Comparison of ENCODE assay signal across 13 cellular contexts in the genomic region with DNA sequence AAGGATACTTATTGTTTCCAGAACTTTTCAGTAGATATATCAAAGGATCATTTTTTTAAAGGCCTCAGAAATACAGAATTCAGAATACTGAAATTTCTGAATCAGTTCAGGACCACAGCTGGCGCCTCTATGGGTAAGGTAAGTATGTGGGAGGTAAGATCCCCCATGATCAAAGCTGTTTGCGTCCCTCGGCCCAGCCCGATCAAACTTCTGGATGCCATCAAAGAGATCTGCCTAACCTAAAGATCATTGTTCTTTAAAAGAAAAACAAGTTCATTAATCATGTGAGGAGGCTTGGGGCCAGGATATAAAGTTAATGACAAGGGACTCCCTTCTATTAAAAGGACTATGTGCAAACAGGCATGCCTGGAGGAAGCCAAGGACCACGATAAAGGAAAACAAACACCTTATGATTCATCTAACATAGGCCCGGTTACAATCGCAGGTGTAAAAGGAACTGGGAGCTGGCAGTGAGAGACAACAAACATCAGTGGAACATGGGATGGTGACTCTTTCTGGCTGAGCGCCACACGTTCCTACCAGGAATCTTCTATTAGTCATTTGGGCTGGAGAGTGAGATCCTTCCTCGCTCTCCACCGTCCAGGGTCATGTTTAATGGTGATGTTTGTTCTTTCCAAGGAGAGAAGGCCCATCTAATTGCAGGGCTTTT. TPM values are rescaled to one million over a fixed set of nuclear protein-coding genes. Genes with fewer than 3 reads are reported as not detected.
DNase-seq lines count a peak whose midpoint lies in the region; ATAC-seq and TF ChIP-seq lines count a peak whose summit lies in the region.
"Had no signal": no experiment of that assay in that cellular context is flagged by ENCODE, and none has a peak within 500 bp of the region (broad histone marks: within the 10 kb centered on the region; RNA-seq: fewer than 3 reads in every experiment).

No MANE protein-coding gene starts in this region.

- peak; percentile 85 for DNase-seq in RWPE1 (ENCODE audit: low spot score)
- peak; percentile 67 to 81 for DNase-seq in foreskin keratinocyte
- DNase-seq in stomach: peak; percentile 89
- DNase-seq in MM.1S: no peak
- DNase-seq in superior temporal gyrus (ENCODE audit: extremely low spot score): no peak
- no peak for DNase-seq in activated naive CD4-positive, alpha-beta T cell treated with anti-CD3 and anti-CD28 coated beads, Interleukin-2, amount 10 ng/mL, durations not matched to agents 7 days and 5 days
- DNase-seq: caudate nucleus; hippocampal formation; naive thymus-derived CD8-positive, alpha-beta T cell; NCI-H774; T-helper 17 cell had no signal

- H3K4me2 ChIP-seq in MM.1S (ENCODE audit: low read depth, low read length): no peak overlapping the region

- no peaks in the 10 kb centered on the region for H3K9me3 ChIP-seq in HEK293 (ENCODE audit: control insufficient read depth, insufficient read depth, low read depth, low read length)
- no peaks in the 10 kb centered on the region for H3K9me3 ChIP-seq in stomach
- no peaks in the 10 kb centered on the region for H3K9me3 ChIP-seq in MM.1S (replicated peaks; ENCODE audit: insufficient read depth, low read length)

- H3K27me3 ChIP-seq in foreskin keratinocyte: no peaks in the 10 kb centered on the region
- peaks cover 0 to 20% (median 0%) of the 10 kb centered on the region in 3 donors for H3K27me3 ChIP-seq in stomach
- H3K27me3 ChIP-seq in MM.1S (replicated peaks; ENCODE audit: insufficient read depth, low read length): peaks cover 16% of the 10 kb centered on the region

- no peak overlapping the region for H3K27ac Mint-ChIP-seq in activated naive CD4-positive, alpha-beta T cell treated with anti-CD3 and anti-CD28 coated beads, Interleukin-2, amount 10 ng/mL, durations not matched to agents 7 days and 5 days
- H3K27ac Mint-ChIP-seq: naive thymus-derived CD8-positive, alpha-beta T cell; T-helper 17 cell had no signal

- H3F3A ChIP-seq in MM.1S (ENCODE audit: insufficient read depth, low read length): no peaks in the 10 kb centered on the region

- H3K4me1 ChIP-seq in HEK293 (ENCODE audit: control insufficient read depth, insufficient read depth, low read length) (peaks cover 6% of the 10 kb centered on the region), foreskin keratinocyte (peaks cover 12% of the 10 kb centered on the region), stomach (peaks cover 15 to 40% (median 30%) of the 10 kb centered on the region in 4 donors), MM.1S (ENCODE audit: low read length) (no peaks in the 10 kb centered on the region)

- peaks cover 5% of the 10 kb centered on the region for H3K4me1 Mint-ChIP-seq in activated naive CD4-positive, alpha-beta T cell treated with anti-CD3 and anti-CD28 coated beads, Interleukin-2, amount 10 ng/mL, durations not matched to agents 7 days and 5 days

- no peaks in the 10 kb centered on the region for H3K79me2 ChIP-seq in MM.1S (ENCODE audit: low read length)

- H3K36me3 Mint-ChIP-seq in activated naive CD4-positive, alpha-beta T cell treated with anti-CD3 and anti-CD28 coated beads, Interleukin-2, amount 10 ng/mL, durations not matched to agents 7 days and 5 days: no peaks in the 10 kb centered on the region
- H3K36me3 Mint-ChIP-seq: naive thymus-derived CD8-positive, alpha-beta T cell had no signal

- H3K36me3 ChIP-seq in HEK293 (ENCODE audit: control insufficient read depth in 2 of 2, insufficient read depth in 1 of 2, low read length in 2 of 2) (no peaks in the 10 kb centered on the region), stomach (no peaks in the 10 kb centered on the region), MM.1S (replicated peaks; ENCODE audit: insufficient read depth, low read length) (no peaks in the 10 kb centered on the region)

- 22 to 59% (median 36%) methylated on average over 11 of the region's 11 CpGs for whole genome bisulfite sequencing in stomach, 5 donors

- TF ChIP-seq POLR2A in stomach (IDR thresholded peaks at IDR 0.05): no peak

- TF ChIP-seq EP300 in stomach (IDR thresholded peaks at IDR 0.05): no peak

- H3K27ac ChIP-seq in HEK293 (ENCODE audit: extremely low read depth, low read depth, low read length) (no peak overlapping the region), RWPE1 (no peak overlapping the region), foreskin keratinocyte (no peak overlapping the region), stomach (peak overlapping the region; percentile 65 to 98 (median 86)), MM.1S (ENCODE audit: low read length) (no peak overlapping the region)

- TF ChIP-seq CTCF in HEK293 (tag by site-specific recombination; IDR thresholded peaks at IDR 0.05): no peak
- no peak for TF ChIP-seq CTCF in RWPE1 (conservative IDR thresholded peaks at IDR 0.05; ENCODE audit: low read depth)
- TF ChIP-seq CTCF in foreskin keratinocyte (conservative IDR thresholded peaks at IDR 0.05): no peak
- no peak for TF ChIP-seq CTCF in stomach (IDR thresholded peaks at IDR 0.05)
- TF ChIP-seq CTCF in MM.1S (IDR thresholded peaks at IDR 0.05; ENCODE audit: low read length): no peak

- H3K9me3 Mint-ChIP-seq in activated naive CD4-positive, alpha-beta T cell treated with anti-CD3 and anti-CD28 coated beads, Interleukin-2, amount 10 ng/mL, durations not matched to agents 7 days and 5 days: no peaks in the 10 kb centered on the region
- H3K9me3 Mint-ChIP-seq: naive thymus-derived CD8-positive, alpha-beta T cell had no signal

- ATAC-seq in foreskin keratinocyte (peak; percentile 55), HG03097 (IDR thresholded peaks at IDR 0.05; ENCODE audit: low FRiP score, unreplicated experiment) (no peak)
- ATAC-seq: naive thymus-derived CD8-positive, alpha-beta T cell; T-helper 17 cell had no signal

- no peaks in the 10 kb centered on the region for H4K20me1 ChIP-seq in MM.1S (ENCODE audit: insufficient read depth, low read length)

- peaks cover 60% of the 10 kb centered on the region for H3K27me3 Mint-ChIP-seq in activated naive CD4-positive, alpha-beta T cell treated with anti-CD3 and anti-CD28 coated beads, Interleukin-2, amount 10 ng/mL, durations not matched to agents 7 days and 5 days

- CTCF ChIA-PET in HEK293 (lab: Yijun Ruan, JAX): interaction anchor here (2.5 kb wide), 1 partner anchor 118 kb away, joined by 8 read pairs; no protein-coding TSS in a partner anchor
- CTCF ChIA-PET in RWPE1 (lab: Yijun Ruan, JAX): no interaction called here
- CTCF ChIA-PET in activated naive CD4-positive, alpha-beta T cell treated with anti-CD3 and anti-CD28 coated beads, Interleukin-2, amount 10 ng/mL, durations not matched to agents 7 days and 5 days (lab: Charles Lee): no interaction called here

- no peak overlapping the region for H3K9ac ChIP-seq in MM.1S (ENCODE audit: low read length)

- no peaks in the 10 kb centered on the region for H3K9me2 ChIP-seq in MM.1S (replicated peaks; ENCODE audit: insufficient read depth, low read length)

- no peak overlapping the region for H2AFZ ChIP-seq in MM.1S (ENCODE audit: low read length)

- POLR2A ChIA-PET in HEK293 (lab: Yijun Ruan, JAX) (no interaction called here), RWPE1 (lab: Yijun Ruan, JAX; ENCODE audit: low non-redundant PET) (no interaction called here)

- intact Hi-C loops in stomach (cut with DNase I; ENCODE audit: low total_unique reads): no loop called here

- no peak overlapping the region for H3K4me3 Mint-ChIP-seq in activated naive CD4-positive, alpha-beta T cell treated with anti-CD3 and anti-CD28 coated beads, Interleukin-2, amount 10 ng/mL, durations not matched to agents 7 days and 5 days
- H3K4me3 Mint-ChIP-seq: T-helper 17 cell had no signal

- H3K4me3 ChIP-seq in HEK293 (ENCODE audit: low read depth, low read length): no peak overlapping the region
- no peak overlapping the region for H3K4me3 ChIP-seq in stomach
- no peak overlapping the region for H3K4me3 ChIP-seq in MM.1S (ENCODE audit: low read length)

TF ChIP-seq in HEK293, 187 proteins besides CTCF, POLR2A, EP300 and RAD21 (continues in another document):
- TF ChIP-seq ZNF416 (tag by site-specific recombination; IDR thresholded peaks at IDR 0.05) (no peak), ZNF223 (tag by site-specific recombination; IDR thresholded peaks at IDR 0.05) (no peak), SP7 (tag by site-specific recombination; IDR thresholded peaks at IDR 0.05) (0 out of 2 replicates have a peak, but pooled peaks have one; percentile 29), ZEB2 (tag by site-specific recombination; IDR thresholded peaks at IDR 0.05) (no peak), SETDB1 (IDR thresholded peaks at IDR 0.05; ENCODE audit: insufficient read length, low read length) (no peak), ZNF335 (tag by site-specific recombination; conservative IDR thresholded peaks at IDR 0.05) (peak; percentile 69), ZNF184 (tag by site-specific recombination; IDR thresholded peaks at IDR 0.05) (no peak), ZFP41 (tag by site-specific recombination; IDR thresholded peaks at IDR 0.05; ENCODE audit: borderline replicate concordance) (no peak)
- TF ChIP-seq, protein P1, sequence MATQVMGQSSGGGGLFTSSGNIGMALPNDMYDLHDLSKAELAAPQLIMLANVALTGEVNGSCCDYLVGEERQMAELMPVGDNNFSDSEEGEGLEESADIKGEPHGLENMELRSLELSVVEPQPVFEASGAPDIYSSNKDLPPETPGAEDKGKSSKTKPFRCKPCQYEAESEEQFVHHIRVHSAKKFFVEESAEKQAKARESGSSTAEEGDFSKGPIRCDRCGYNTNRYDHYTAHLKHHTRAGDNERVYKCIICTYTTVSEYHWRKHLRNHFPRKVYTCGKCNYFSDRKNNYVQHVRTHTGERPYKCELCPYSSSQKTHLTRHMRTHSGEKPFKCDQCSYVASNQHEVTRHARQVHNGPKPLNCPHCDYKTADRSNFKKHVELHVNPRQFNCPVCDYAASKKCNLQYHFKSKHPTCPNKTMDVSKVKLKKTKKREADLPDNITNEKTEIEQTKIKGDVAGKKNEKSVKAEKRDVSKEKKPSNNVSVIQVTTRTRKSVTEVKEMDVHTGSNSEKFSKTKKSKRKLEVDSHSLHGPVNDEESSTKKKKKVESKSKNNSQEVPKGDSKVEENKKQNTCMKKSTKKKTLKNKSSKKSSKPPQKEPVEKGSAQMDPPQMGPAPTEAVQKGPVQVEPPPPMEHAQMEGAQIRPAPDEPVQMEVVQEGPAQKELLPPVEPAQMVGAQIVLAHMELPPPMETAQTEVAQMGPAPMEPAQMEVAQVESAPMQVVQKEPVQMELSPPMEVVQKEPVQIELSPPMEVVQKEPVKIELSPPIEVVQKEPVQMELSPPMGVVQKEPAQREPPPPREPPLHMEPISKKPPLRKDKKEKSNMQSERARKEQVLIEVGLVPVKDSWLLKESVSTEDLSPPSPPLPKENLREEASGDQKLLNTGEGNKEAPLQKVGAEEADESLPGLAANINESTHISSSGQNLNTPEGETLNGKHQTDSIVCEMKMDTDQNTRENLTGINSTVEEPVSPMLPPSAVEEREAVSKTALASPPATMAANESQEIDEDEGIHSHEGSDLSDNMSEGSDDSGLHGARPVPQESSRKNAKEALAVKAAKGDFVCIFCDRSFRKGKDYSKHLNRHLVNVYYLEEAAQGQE (tag by site-specific recombination; IDR thresholded peaks at IDR 0.05): no peak

RNA-seq across cellular contexts. Expression of a gene that starts 2.8 kb away (rescaled TPM):
- 84.0 and 87.7 TPM in 2 replicates for total RNA-seq in foreskin keratinocyte
- 64.6 and 80.0 TPM in 2 replicates for polyA plus RNA-seq in foreskin keratinocyte
- 100 to 1,000 TPM in 2 of 5 donors, 10 to 100 TPM in 2, 1 to 10 TPM in 1; 7.6 to 244 (median 83.0) TPM for total RNA-seq in stomach
- 10 to 100 TPM; 18.5 to 56.2 (median 36.2) TPM for polyA plus RNA-seq in stomach

Comparison
In these comparisons a context has a peak if more than half of its experiments do, and no peak if none do; other contexts are left out.
1. H3K27ac ChIP-seq: peak in stomach (5 of 5); none in HEK293 (single experiment), RWPE1 (single experiment), foreskin keratinocyte (single experiment) and MM.1S (single experiment).
2. DNase-seq: peak in RWPE1 (single experiment), foreskin keratinocyte (2 of 2) and stomach (single experiment); none in MM.1S (single experiment), superior temporal gyrus (single experiment) and activated naive CD4-positive, alpha-beta T cell treated with anti-CD3 and anti-CD28 coated beads, Interleukin-2, amount 10 ng/mL, durations not matched to agents 7 days and 5 days (single experiment).